8 cellular contexts compared by ENCODE assay signal in genomic region chr4:54384563-54384962, GRCh38.
DNase-seq lines count a peak whose midpoint lies in the region; ATAC-seq and TF ChIP-seq lines count a peak whose summit lies in the region.

No MANE protein-coding gene starts in this region.

- no peaks in the 10 kb centered on the region for H3F3A ChIP-seq in smooth muscle cell (ENCODE audit: low read depth)

- H3K27ac ChIP-seq in smooth muscle cell (ENCODE audit: low read depth): no peak overlapping the region

- H3K4me2 ChIP-seq in smooth muscle cell: no peak overlapping the region

- H3K27me3 ChIP-seq in smooth muscle cell (ENCODE audit: low read depth): no peaks in the 10 kb centered on the region

- H3K4me1 ChIP-seq in smooth muscle cell (ENCODE audit: low read depth): no peaks in the 10 kb centered on the region

- peak; percentile 34 for DNase-seq in COLO668 (lab: John Stamatoyannopoulos, UW; ENCODE audit: unreplicated experiment)
- peak; percentile 47 for DNase-seq in RPMI8226
- peak; percentile 40 for DNase-seq in fibroblast of the aortic adventitia (ENCODE audit: low read depth)
- DNase-seq in smooth muscle cell (lab: John Stamatoyannopoulos, UW; ENCODE audit: unreplicated experiment): no peak
- no peak for DNase-seq in cortex of kidney (lab: John Stamatoyannopoulos, UW)

- peak; percentile 45 for ATAC-seq in HG02759 (IDR thresholded peaks at IDR 0.05; ENCODE audit: unreplicated experiment)
- ATAC-seq in HG02798 (IDR thresholded peaks at IDR 0.05; ENCODE audit: poor library complexity, unreplicated experiment): no peak
- ATAC-seq in HG03280 (IDR thresholded peaks at IDR 0.05; ENCODE audit: unreplicated experiment): no peak

- H3K9me3 ChIP-seq in smooth muscle cell (replicated peaks; ENCODE audit: low read depth): no peaks in the 10 kb centered on the region

- H3K9ac ChIP-seq in smooth muscle cell (ENCODE audit: low read depth): no peak overlapping the region

- H2AFZ ChIP-seq in smooth muscle cell (ENCODE audit: low read depth): no peak overlapping the region

- H3K36me3 ChIP-seq in smooth muscle cell (ENCODE audit: low read depth): no peaks in the 10 kb centered on the region

- H4K20me1 ChIP-seq in smooth muscle cell (ENCODE audit: low read depth): no peaks in the 10 kb centered on the region

- TF ChIP-seq CTCF in fibroblast of the aortic adventitia (IDR thresholded peaks at IDR 0.05; ENCODE audit: insufficient read depth, low read length) (peak; percentile 44), smooth muscle cell (IDR thresholded peaks at IDR 0.05; ENCODE audit: borderline replicate concordance, insufficient read depth, poor library complexity, severe bottlenecking) (peak; percentile 26)

- no peaks in the 10 kb centered on the region for H3K79me2 ChIP-seq in smooth muscle cell (ENCODE audit: low read depth)

- no peak overlapping the region for H3K4me3 ChIP-seq in fibroblast of the aortic adventitia (ENCODE audit: low read depth, low read length)
- H3K4me3 ChIP-seq in smooth muscle cell: no peak overlapping the region

- 72% methylated on average over 6 of the region's 6 CpGs for WGBS in smooth muscle cell (ENCODE audit: low lambda C conversion rate)

Comparison
In these comparisons a context has a peak if more than half of its experiments do, and no peak if none do; other contexts are left out.
1. DNase-seq: peak in COLO668 (single experiment), RPMI8226 (single experiment) and fibroblast of the aortic adventitia (single experiment); none in smooth muscle cell (single experiment) and cortex of kidney (single experiment).